ENCODE assay signal across 8 cellular contexts in genomic region chr11:47152953-47153950, GRCh38. TPM values are rescaled to one million over a fixed set of nuclear protein-coding genes. Genes with fewer than 3 reads are reported as not detected.
DNase-seq lines count a peak whose midpoint lies in the region; ATAC-seq, FAIRE-seq and TF ChIP-seq lines count a peak whose summit lies in the region.

No MANE protein-coding gene starts in this region.

- POLR2A ChIA-PET in AG04450 (lab: Yijun Ruan, JAX), result interaction anchor here (0.6 to 1.5 kb wide), 5 partner anchors 9 to 411 kb away, joined by 3 to 5 read pairs (median 3); partner anchors contain the start of gene CSTPP1

- no peaks in the 10 kb centered on the region for H3K79me2 ChIP-seq in hepatocyte

- TF ChIP-seq POLR2A in gastrocnemius medialis (IDR thresholded peaks at IDR 0.05), result no peak

- peak; percentile 81 for FAIRE-seq in GM18507 (lab: Jason Lieb, UNC)

- no peak overlapping the region for H3K4me3 ChIP-seq in AG04450 (ENCODE audit: low read depth, low read length)
- no peak overlapping the region for H3K4me3 ChIP-seq in astrocyte of the spinal cord (ENCODE audit: low read depth, low read length)
- H3K4me3 ChIP-seq in hepatocyte, result no peak overlapping the region
- H3K4me3 ChIP-seq in gastrocnemius medialis, result no peak overlapping the region

- TF ChIP-seq CTCF in AG04450 (IDR thresholded peaks at IDR 0.05; ENCODE audit: low read depth, low read length) (peak; percentile 100), astrocyte of the spinal cord (IDR thresholded peaks at IDR 0.05; ENCODE audit: low read depth, low read length) (peak; percentile 99), hepatocyte (IDR thresholded peaks at IDR 0.05; ENCODE audit: poor library complexity) (peak; percentile 98), gastrocnemius medialis (IDR thresholded peaks at IDR 0.05 in 4 of 5, conservative IDR thresholded peaks at IDR 0.05 in 1 of 5) (peak; percentile 92 to 98 (median 94))

- H3K9me3 ChIP-seq in AG04450 (ENCODE audit: control insufficient read depth, insufficient read depth, low read length) (no peaks in the 10 kb centered on the region), hepatocyte (ENCODE audit: low read depth) (no peaks in the 10 kb centered on the region), gastrocnemius medialis (no peaks in the 10 kb centered on the region)

- H3K4me1 ChIP-seq in hepatocyte (ENCODE audit: insufficient read depth) (no peaks in the 10 kb centered on the region), gastrocnemius medialis (peaks cover 21 to 23% of the 10 kb centered on the region in 2 donors)

- WGBS in hepatocyte (ENCODE audit: low lambda C conversion rate, missing lambda C conversion rate), result 50% methylated on average over 11 of the region's 11 CpGs

- H3K9me2 ChIP-seq in hepatocyte (replicated peaks; ENCODE audit: insufficient read depth), result no peaks in the 10 kb centered on the region

- H4K20me1 ChIP-seq in hepatocyte (ENCODE audit: insufficient read depth, poor library complexity, severe bottlenecking), result no peaks in the 10 kb centered on the region

- intact Hi-C loops in gastrocnemius medialis (cut with DNase I; ENCODE audit: low total_unique reads), result loop anchor here (1.0 to 5.0 kb wide), 2 partner anchors 151 to 264 kb away; no protein-coding TSS in a partner anchor

- no peak overlapping the region for H2AFZ ChIP-seq in hepatocyte

- H3K36me3 ChIP-seq in hepatocyte (replicated peaks; ENCODE audit: insufficient read depth, low read depth) (no peaks in the 10 kb centered on the region), gastrocnemius medialis (no peaks in the 10 kb centered on the region)

- H3K27me3 ChIP-seq in AG04450 (ENCODE audit: control insufficient read depth, insufficient read depth, low read length) (no peaks in the 10 kb centered on the region), hepatocyte (no peaks in the 10 kb centered on the region), gastrocnemius medialis (no peaks in the 10 kb centered on the region)

- H3K27ac ChIP-seq in AG04450 (ENCODE audit: low read depth, low read length) (no peak overlapping the region), hepatocyte (no peak overlapping the region), gastrocnemius medialis (peak overlapping the region in 3 of 4 donors; percentile 1 to 41 (median 39))

- DNase-seq in AG04450 (ENCODE audit: low read depth, low spot score), result peak; percentile 74
- DNase-seq in GM18507 (ENCODE audit: extremely low spot score, insufficient read length, low read depth), result peak; percentile 64
- peak; percentile 75 for DNase-seq in NCI-H1105 treated with DMSO at 0.1 percent for 48 hours (lab: John Stamatoyannopoulos, UW)
- peak; percentile 30 for DNase-seq in T follicular helper cell (ENCODE audit: low read depth)
- peak; percentile 82 for DNase-seq in astrocyte of the spinal cord (ENCODE audit: low read depth, low spot score)
- DNase-seq in hepatocyte (ENCODE audit: low spot score), result peak; percentile 88
- DNase-seq in gastrocnemius medialis, result peak; percentile 64 to 87
- DNase-seq in KG1 (lab: John Stamatoyannopoulos, UW), result no peak

- CTCF ChIA-PET in AG04450 (lab: Charles Lee), result interaction anchor here (0.5 to 3.0 kb wide), 50 partner anchors 10 to 701 kb away, joined by 3 to 73 read pairs (median 4); partner anchors contain the start of gene CSTPP1

- in situ Hi-C loops in astrocyte of the spinal cord (cut with HindIII; ENCODE audit: low sequenced_read_pairs), result no loop called here
- in situ Hi-C loops in gastrocnemius medialis (cut with MboI; ENCODE audit: low sequenced_read_pairs in 4 of 4), result loop anchor here (5.0 kb wide), 1 partner anchor 266 kb away; no protein-coding TSS in a partner anchor

- no peak overlapping the region for H3K4me2 ChIP-seq in hepatocyte

- ATAC-seq in gastrocnemius medialis, result peak; percentile 81

RNA-seq across cellular contexts. Expression of gene ARFGAP2, which starts 23.4 kb away (rescaled TPM):
- 38.6 and 44.4 TPM in 2 replicates for polyA plus RNA-seq in AG04450 (2011; rRNA removed)
- 46.5 and 67.4 TPM in 2 replicates for polyA minus RNA-seq in AG04450 (2011; rRNA and poly(A)+ RNA removed)
- total RNA-seq in hepatocyte, result 135 and 146 TPM in 2 replicates
- 64.3 and 76.9 TPM in 2 replicates for polyA plus RNA-seq in hepatocyte
- 100 to 1,000 TPM; 120 to 165 (median 142) TPM for total RNA-seq in gastrocnemius medialis

RNA-seq across cellular contexts. Expression of gene PACSIN3, which starts 33.0 kb away (rescaled TPM):
- polyA plus RNA-seq in AG04450 (2011; rRNA removed) (15.3 and 19.7 TPM in 2 replicates), hepatocyte (68.1 and 70.7 TPM in 2 replicates)
- polyA minus RNA-seq in AG04450 (2011; rRNA and poly(A)+ RNA removed), result 11.9 and 13.0 TPM in 2 replicates
- total RNA-seq in hepatocyte (35.2 and 53.7 TPM in 2 replicates), gastrocnemius medialis (100 to 1,000 TPM; 129 to 369 (median 205) TPM)

Comparison
In these comparisons a context has a peak if more than half of its experiments do, and no peak if none do; other contexts are left out.
1. H3K27ac ChIP-seq: peak in gastrocnemius medialis (3 of 4); none in AG04450 (single experiment) and hepatocyte (single experiment).
2. Peak in every context shown above with its lines, with median percentiles within 50 percentile points of each other: CTCF ChIP-seq.